ENCODE assay signal across 24 cellular contexts in genomic region chr21:29378814-29379213, GRCh38.
DNase-seq lines count a peak whose midpoint lies in the region; TF ChIP-seq lines count a peak whose summit lies in the region.
"Had no signal": no experiment of that assay in that cellular context is flagged by ENCODE, and none has a peak within 500 bp of the region (broad histone marks: within the 10 kb centered on the region; RNA-seq: fewer than 3 reads in every experiment).

No MANE protein-coding gene starts in this region.

- H3K4me1 ChIP-seq in breast epithelium (no peaks in the 10 kb centered on the region), stomach (peaks cover 9 to 22% (median 13%) of the 10 kb centered on the region in 4 donors)

- H3K36me3 ChIP-seq in breast epithelium (no peaks in the 10 kb centered on the region), stomach (no peaks in the 10 kb centered on the region)

- WGBS in stomach, 5 donors = 47 to 57% (median 50%) methylated on average over 4 of the region's 4 CpGs

- no peaks in the 10 kb centered on the region for H3K9me3 ChIP-seq in breast epithelium
- H3K9me3 ChIP-seq in stomach = no peaks in the 10 kb centered on the region
- H3K9me3 ChIP-seq: psoas muscle had no signal

- H3K36me3 Mint-ChIP-seq in MCF 10A (ENCODE audit: insufficient read depth, unreplicated experiment) = peaks cover 11% of the 10 kb centered on the region

- intact Hi-C loops in MCF 10A (cut with micrococcal nuclease) (no loop called here), breast epithelium (cut with DNase I; ENCODE audit: low total_unique reads) (no loop called here), stomach (cut with DNase I; ENCODE audit: low total_unique reads) (no loop called here)

- no peak overlapping the region for H3K4me3 Mint-ChIP-seq in MCF 10A (ENCODE audit: unreplicated experiment)
- H3K4me3 Mint-ChIP-seq: activated naive CD8-positive, alpha-beta T cell; CD8-positive, alpha-beta memory T cell; T-helper 2 cell treated with Interferon-gamma antibody and Interleukin-4, amounts not matched to agents 5 μg/mL and 100 μg/mL, for 36 hours had no signal

- no TSS peak for BruUV-seq in MCF 10A (replicated peaks; lab: Mats Ljungman, UMichigan)

- peak overlapping the region; percentile 72 for H3K27ac Mint-ChIP-seq in MCF 10A (ENCODE audit: low read depth, unreplicated experiment)
- H3K27ac Mint-ChIP-seq: activated naive CD8-positive, alpha-beta T cell; activated T-helper 2 cell treated with anti-CD3 and anti-CD28 coated beads, Interferon-gamma antibody, Interleukin-2, Interleukin-4, amounts not matched to agents 10 μg/mL and 5 μg/mL and 100 μg/mL, durations not matched to agents 14 hours and 24 hours and 36 hours; T-helper 2 cell treated with Interferon-gamma antibody and Interleukin-4, amounts not matched to agents 5 μg/mL and 100 μg/mL, for 36 hours had no signal

- H3K9me3 Mint-ChIP-seq in MCF 10A (ENCODE audit: unreplicated experiment) = no peaks in the 10 kb centered on the region
- H3K9me3 Mint-ChIP-seq: activated T-helper 2 cell treated with anti-CD3 and anti-CD28 coated beads, Interferon-gamma antibody, Interleukin-2, Interleukin-4, amounts not matched to agents 10 μg/mL and 5 μg/mL and 100 μg/mL, durations not matched to agents 14 hours and 24 hours and 36 hours; CD8-positive, alpha-beta memory T cell; T-helper 2 cell treated with Interferon-gamma antibody and Interleukin-4, amounts not matched to agents 5 μg/mL and 100 μg/mL, for 36 hours had no signal

- TF ChIP-seq CTCF in MCF 10A (IDR thresholded peaks at IDR 0.05; ENCODE audit: unreplicated experiment) (no peak), breast epithelium (IDR thresholded peaks at IDR 0.05) (no peak), cardiac fibroblast (IDR thresholded peaks at IDR 0.05; ENCODE audit: low read depth, low read length) (no peak), fibroblast of villous mesenchyme (IDR thresholded peaks at IDR 0.05; ENCODE audit: insufficient read depth, low read depth, low read length) (no peak), stomach (IDR thresholded peaks at IDR 0.05) (no peak)

- no peak overlapping the region for H3K4me3 ChIP-seq in breast epithelium
- H3K4me3 ChIP-seq in cardiac fibroblast (replicated peaks in 1 of 2; ENCODE audit: low read depth in 2 of 2, low read length in 2 of 2) = no peak overlapping the region
- no peak overlapping the region for H3K4me3 ChIP-seq in fibroblast of villous mesenchyme (ENCODE audit: low read depth, low read length)
- no peak overlapping the region for H3K4me3 ChIP-seq in stomach
- H3K4me3 ChIP-seq: psoas muscle had no signal

- H3K27me3 ChIP-seq in breast epithelium (no peaks in the 10 kb centered on the region), stomach (no peaks in the 10 kb centered on the region)

- H3K4me1 Mint-ChIP-seq in MCF 10A (ENCODE audit: insufficient read depth, unreplicated experiment) = peaks cover 21% of the 10 kb centered on the region

- POLR2A ChIA-PET in MCF 10A (lab: Yijun Ruan, JAX) = interaction anchor here (0.6 to 1.7 kb wide), 3 partner anchors 80 to 386 kb away, joined by 3 to 6 read pairs (median 4); partner anchors contain the start of genes BACH1, CCT8 and LTN1

- CTCF ChIA-PET in MCF 10A (lab: Yijun Ruan, JAX) = interaction anchor here (0.6 to 1.5 kb wide), 6 partner anchors 8 to 1704 kb away, joined by 3 to 8 read pairs (median 4); no protein-coding TSS in a partner anchor

- TF ChIP-seq EP300 in stomach (IDR thresholded peaks at IDR 0.05) = no peak

- TF ChIP-seq POLR2A in breast epithelium (IDR thresholded peaks at IDR 0.05) (no peak), stomach (IDR thresholded peaks at IDR 0.05) (no peak)

- H3K27ac ChIP-seq in breast epithelium (no peak overlapping the region), stomach (no peak overlapping the region)
- H3K27ac ChIP-seq: 22Rv1, psoas muscle had no signal

- DNase-seq in MCF 10A (ENCODE audit: unreplicated experiment) (peak; percentile 16), breast epithelium (ENCODE audit: low spot score in 2 of 2) (no peak), cardiac fibroblast (ENCODE audit: low read depth in 2 of 2) (peak; percentile 9 to 64), fibroblast of villous mesenchyme (ENCODE audit: low read depth) (peak; percentile 58), stomach (peak; percentile 34), AML-193 (lab: John Stamatoyannopoulos, UW) (no peak), HuH-7.5 (ENCODE audit: low spot score) (no peak)
- DNase-seq in activated CD4-positive, alpha-beta T cell treated with anti-CD3 and anti-CD28 coated beads for 48 hours = no peak
- DNase-seq: activated CD4-positive, alpha-beta T cell treated with anti-CD3 and anti-CD28 coated beads, Interleukin-2, amount 50 U/mL, for 1 hour; activated CD8-positive, alpha-beta memory T cell treated with anti-CD3 and anti-CD28 coated beads, Interleukin-2, amount 50 U/mL, for 48 hours; CD8-positive, alpha-beta memory T cell; effector CD8-positive, alpha-beta T cell; GOT3; Karpas-422; kidney glomerular epithelial cell; NCI-H1694 treated with DMSO at 0.1 percent for 48 hours; NCI-H774; psoas muscle; small intestine; stimulated activated CD4-positive, alpha-beta T cell treated with anti-CD3 and anti-CD28 coated beads, Interleukin-1b, Interleukin-23, amount 100 ng/mL, for 48 hours had no signal

- H3K27me3 Mint-ChIP-seq in MCF 10A (ENCODE audit: insufficient read depth, unreplicated experiment) = no peaks in the 10 kb centered on the region
- H3K27me3 Mint-ChIP-seq: activated naive CD8-positive, alpha-beta T cell; CD8-positive, alpha-beta memory T cell had no signal

Comparison
In these comparisons a context has a peak if more than half of its experiments do, and no peak if none do; other contexts are left out.
1. DNase-seq: peak in MCF 10A (single experiment), cardiac fibroblast (2 of 2), fibroblast of villous mesenchyme (single experiment) and stomach (single experiment); none in breast epithelium (0 of 2), AML-193 (0 of 2), HuH-7.5 (single experiment) and activated CD4-positive, alpha-beta T cell treated with anti-CD3 and anti-CD28 coated beads for 48 hours (single experiment).